1 cellular context compared by ENCODE assay signal in the genomic region with DNA sequence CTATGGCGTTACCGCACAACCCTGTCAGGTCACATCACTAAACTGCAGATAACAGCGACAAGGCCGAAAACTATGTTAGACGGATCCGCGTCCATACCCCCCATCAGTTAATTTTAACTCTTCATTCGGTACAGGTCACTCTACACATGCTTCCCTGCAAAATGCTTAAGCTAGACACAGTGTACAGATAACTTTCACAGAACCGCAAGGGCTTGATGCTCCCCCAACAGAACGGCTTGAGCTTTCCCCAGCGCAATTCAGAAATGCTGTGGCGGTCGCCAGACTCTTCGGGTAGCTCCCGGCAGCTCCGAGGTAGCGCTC.
TF ChIP-seq lines count a peak whose summit lies in the region.

No MANE protein-coding gene starts in this region.

TF ChIP-seq in K562, 482 proteins besides CTCF, POLR2A, EP300 and RAD21 (continued from another document and continues in another):
- TF ChIP-seq, protein P1, sequence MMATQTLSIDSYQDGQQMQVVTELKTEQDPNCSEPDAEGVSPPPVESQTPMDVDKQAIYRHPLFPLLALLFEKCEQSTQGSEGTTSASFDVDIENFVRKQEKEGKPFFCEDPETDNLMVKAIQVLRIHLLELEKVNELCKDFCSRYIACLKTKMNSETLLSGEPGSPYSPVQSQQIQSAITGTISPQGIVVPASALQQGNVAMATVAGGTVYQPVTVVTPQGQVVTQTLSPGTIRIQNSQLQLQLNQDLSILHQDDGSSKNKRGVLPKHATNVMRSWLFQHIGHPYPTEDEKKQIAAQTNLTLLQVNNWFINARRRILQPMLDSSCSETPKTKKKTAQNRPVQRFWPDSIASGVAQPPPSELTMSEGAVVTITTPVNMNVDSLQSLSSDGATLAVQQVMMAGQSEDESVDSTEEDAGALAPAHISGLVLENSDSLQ (IDR thresholded peaks at IDR 0.05), result peak; percentile 40; the same call in 1 of the 2 replicates
- TF ChIP-seq ZNF217 (CRISPR knock-in tag; IDR thresholded peaks at IDR 0.05) (no peak), ZNF3 (CRISPR knock-in tag; IDR thresholded peaks at IDR 0.05) (no peak), RB1 (IDR thresholded peaks at IDR 0.05; ENCODE audit: low read depth) (no peak), ZNF764 (CRISPR knock-in tag; IDR thresholded peaks at IDR 0.05; ENCODE audit: low read depth) (no peak), ZNF780A (CRISPR knock-in tag; IDR thresholded peaks at IDR 0.05) (no peak), NR2C1 (IDR thresholded peaks at IDR 0.05) (no peak), NR2C1 (tag; IDR thresholded peaks at IDR 0.05) (no peak), ZFX (CRISPR knock-in tag; IDR thresholded peaks at IDR 0.05) (no peak), PML (IDR thresholded peaks at IDR 0.05; ENCODE audit: low read length) (no peak), JUND (IDR thresholded peaks at IDR 0.05; ENCODE audit: borderline replicate concordance, low read depth, low read length) (no peak), JUND (tag; IDR thresholded peaks at IDR 0.05; ENCODE audit: borderline replicate concordance, low read depth, low read length) (no peak), WHSC1 (IDR thresholded peaks at IDR 0.05; ENCODE audit: low read length) (no peak), ZNF699 (CRISPR knock-in tag; IDR thresholded peaks at IDR 0.05; ENCODE audit: insufficient replicate concordance) (no peak), PHB (CRISPR knock-in tag; IDR thresholded peaks at IDR 0.05) (no peak), PHB2 (IDR thresholded peaks at IDR 0.05; ENCODE audit: low read depth) (no peak), SIN3A (IDR thresholded peaks at IDR 0.05; ENCODE audit: borderline replicate concordance in 2 of 2, control insufficient read depth in 1 of 2, low read depth in 2 of 2, low read length in 2 of 2) (no peak), NFE2L1 (tag; IDR thresholded peaks at IDR 0.05; ENCODE audit: borderline replicate concordance, low read depth) (no peak), SMC3 (conservative IDR thresholded peaks at IDR 0.05; ENCODE audit: insufficient read depth, low read depth, low read length) (no peak), FOS (IDR thresholded peaks at IDR 0.05; ENCODE audit: extremely low read depth, insufficient read length) (no peak), GTF2E2 (tag; IDR thresholded peaks at IDR 0.05) (no peak), ETS2 (tag; IDR thresholded peaks at IDR 0.05; ENCODE audit: borderline replicate concordance, poor library complexity, severe bottlenecking) (no peak), MBD2 (IDR thresholded peaks at IDR 0.05; ENCODE audit: borderline replicate concordance, low read depth) (peak; percentile 36; the same call in 1 of the 2 replicates), MCM7 (IDR thresholded peaks at IDR 0.05) (no peak), HDAC1 (IDR thresholded peaks at IDR 0.05) (peak in 1 of 2 experiments; percentile 72; a peak in 2 of 4 replicates)
- TF ChIP-seq, protein P2, sequence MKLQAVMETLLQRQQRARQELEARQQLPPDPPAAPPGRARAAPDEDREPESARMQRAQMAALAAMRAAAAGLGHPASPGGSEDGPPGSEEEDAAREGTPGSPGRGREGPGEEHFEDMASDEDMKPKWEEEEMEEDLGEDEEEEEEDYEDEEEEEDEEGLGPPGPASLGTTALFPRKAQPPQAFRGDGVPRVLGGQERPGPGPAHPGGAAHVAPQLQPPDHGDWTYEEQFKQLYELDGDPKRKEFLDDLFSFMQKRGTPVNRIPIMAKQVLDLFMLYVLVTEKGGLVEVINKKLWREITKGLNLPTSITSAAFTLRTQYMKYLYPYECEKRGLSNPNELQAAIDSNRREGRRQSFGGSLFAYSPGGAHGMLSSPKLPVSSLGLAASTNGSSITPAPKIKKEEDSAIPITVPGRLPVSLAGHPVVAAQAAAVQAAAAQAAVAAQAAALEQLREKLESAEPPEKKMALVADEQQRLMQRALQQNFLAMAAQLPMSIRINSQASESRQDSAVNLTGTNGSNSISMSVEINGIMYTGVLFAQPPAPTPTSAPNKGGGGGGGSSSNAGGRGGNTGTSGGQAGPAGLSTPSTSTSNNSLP (IDR thresholded peaks at IDR 0.05; ENCODE audit: borderline replicate concordance, low read depth, low read length), result no peak
- TF ChIP-seq, protein P3, sequence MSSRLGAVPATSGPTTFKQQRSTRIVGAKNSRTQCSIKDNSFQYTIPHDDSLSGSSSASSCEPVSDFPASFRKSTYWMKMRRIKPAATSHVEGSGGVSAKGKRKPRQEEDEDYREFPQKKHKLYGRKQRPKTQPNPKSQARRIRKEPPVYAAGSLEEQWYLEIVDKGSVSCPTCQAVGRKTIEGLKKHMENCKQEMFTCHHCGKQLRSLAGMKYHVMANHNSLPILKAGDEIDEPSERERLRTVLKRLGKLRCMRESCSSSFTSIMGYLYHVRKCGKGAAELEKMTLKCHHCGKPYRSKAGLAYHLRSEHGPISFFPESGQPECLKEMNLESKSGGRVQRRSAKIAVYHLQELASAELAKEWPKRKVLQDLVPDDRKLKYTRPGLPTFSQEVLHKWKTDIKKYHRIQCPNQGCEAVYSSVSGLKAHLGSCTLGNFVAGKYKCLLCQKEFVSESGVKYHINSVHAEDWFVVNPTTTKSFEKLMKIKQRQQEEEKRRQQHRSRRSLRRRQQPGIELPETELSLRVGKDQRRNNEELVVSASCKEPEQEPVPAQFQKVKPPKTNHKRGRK (tag; IDR thresholded peaks at IDR 0.05), result no peak
- TF ChIP-seq, protein P4, sequence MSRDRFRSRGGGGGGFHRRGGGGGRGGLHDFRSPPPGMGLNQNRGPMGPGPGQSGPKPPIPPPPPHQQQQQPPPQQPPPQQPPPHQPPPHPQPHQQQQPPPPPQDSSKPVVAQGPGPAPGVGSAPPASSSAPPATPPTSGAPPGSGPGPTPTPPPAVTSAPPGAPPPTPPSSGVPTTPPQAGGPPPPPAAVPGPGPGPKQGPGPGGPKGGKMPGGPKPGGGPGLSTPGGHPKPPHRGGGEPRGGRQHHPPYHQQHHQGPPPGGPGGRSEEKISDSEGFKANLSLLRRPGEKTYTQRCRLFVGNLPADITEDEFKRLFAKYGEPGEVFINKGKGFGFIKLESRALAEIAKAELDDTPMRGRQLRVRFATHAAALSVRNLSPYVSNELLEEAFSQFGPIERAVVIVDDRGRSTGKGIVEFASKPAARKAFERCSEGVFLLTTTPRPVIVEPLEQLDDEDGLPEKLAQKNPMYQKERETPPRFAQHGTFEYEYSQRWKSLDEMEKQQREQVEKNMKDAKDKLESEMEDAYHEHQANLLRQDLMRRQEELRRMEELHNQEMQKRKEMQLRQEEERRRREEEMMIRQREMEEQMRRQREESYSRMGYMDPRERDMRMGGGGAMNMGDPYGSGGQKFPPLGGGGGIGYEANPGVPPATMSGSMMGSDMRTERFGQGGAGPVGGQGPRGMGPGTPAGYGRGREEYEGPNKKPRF (IDR thresholded peaks at IDR 0.05; ENCODE audit: low read depth, low read length), result no peak
- TF ChIP-seq, protein P5, sequence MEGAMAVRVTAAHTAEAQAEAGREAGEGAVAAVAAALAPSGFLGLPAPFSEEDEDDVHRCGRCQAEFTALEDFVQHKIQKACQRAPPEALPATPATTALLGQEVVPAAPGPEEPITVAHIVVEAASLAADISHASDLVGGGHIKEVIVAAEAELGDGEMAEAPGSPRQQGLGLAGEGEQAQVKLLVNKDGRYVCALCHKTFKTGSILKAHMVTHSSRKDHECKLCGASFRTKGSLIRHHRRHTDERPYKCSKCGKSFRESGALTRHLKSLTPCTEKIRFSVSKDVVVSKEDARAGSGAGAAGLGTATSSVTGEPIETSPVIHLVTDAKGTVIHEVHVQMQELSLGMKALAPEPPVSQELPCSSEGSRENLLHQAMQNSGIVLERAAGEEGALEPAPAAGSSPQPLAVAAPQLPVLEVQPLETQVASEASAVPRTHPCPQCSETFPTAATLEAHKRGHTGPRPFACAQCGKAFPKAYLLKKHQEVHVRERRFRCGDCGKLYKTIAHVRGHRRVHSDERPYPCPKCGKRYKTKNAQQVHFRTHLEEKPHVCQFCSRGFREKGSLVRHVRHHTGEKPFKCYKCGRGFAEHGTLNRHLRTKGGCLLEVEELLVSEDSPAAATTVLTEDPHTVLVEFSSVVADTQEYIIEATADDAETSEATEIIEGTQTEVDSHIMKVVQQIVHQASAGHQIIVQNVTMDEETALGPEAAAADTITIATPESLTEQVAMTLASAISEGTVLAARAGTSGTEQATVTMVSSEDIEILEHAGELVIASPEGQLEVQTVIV (CRISPR knock-in tag; IDR thresholded peaks at IDR 0.05; ENCODE audit: borderline replicate concordance), result no peak
- TF ChIP-seq, protein P6, sequence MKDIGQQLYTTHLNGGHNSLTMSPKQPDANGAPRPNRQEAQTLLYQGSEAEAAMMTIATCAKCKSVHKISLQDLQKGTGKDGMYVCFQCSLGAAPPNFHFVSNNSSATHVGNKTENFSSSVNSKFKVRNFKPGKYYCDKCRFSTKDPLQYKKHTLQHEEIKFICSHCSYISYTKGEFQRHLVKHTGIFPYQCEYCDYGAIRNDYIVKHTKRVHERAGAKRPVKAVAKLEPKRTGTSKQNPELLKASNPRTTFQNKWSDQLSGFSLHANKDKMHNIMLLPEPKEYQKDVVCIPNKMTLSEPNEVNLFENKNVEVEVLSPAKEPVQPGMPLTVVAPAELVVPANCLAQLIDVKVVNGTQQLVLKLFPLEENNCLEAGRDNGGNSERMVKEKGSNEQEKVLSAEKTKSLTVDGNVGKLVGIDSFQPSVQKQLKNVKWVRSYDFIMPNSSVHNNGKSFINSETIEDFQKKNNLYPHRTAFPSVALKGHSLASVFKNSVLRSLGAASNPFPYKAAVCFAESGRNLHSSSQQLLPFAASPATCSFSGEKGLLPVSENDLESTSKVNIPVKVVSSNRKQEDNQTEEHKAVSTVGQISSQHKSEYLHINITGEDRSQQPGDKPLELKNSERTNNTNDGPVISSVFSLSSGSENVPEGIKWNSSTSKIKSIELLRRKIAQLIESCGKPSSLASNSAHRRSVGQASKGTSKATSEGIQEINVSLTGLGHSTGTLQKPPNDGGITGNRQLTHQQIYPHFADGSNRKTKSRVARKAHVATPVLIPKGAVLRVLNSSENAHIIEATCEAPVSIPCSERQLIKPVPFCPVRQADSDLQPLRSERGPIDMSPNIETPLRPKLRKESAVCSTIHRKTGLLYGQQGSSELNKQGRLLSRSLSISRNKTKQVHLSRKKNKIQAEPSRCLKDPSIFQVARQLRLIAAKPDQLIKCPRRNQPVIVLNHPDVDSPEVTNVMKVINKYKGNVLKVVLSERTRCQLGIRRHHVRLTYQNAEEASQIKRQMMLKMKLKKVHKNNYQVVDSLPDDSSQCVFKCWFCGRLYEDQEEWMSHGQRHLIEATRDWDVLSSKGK (CRISPR knock-in tag; IDR thresholded peaks at IDR 0.05), result no peak
- TF ChIP-seq, protein P7, sequence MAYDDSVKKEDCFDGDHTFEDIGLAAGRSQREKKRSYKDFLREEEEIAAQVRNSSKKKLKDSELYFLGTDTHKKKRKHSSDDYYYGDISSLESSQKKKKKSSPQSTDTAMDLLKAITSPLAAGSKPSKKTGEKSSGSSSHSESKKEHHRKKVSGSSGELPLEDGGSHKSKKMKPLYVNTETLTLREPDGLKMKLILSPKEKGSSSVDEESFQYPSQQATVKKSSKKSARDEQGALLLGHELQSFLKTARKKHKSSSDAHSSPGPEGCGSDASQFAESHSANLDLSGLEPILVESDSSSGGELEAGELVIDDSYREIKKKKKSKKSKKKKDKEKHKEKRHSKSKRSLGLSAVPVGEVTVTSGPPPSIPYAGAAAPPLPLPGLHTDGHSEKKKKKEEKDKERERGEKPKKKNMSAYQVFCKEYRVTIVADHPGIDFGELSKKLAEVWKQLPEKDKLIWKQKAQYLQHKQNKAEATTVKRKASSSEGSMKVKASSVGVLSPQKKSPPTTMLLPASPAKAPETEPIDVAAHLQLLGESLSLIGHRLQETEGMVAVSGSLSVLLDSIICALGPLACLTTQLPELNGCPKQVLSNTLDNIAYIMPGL (CRISPR knock-in tag; IDR thresholded peaks at IDR 0.05), result no peak
- TF ChIP-seq, protein P8, sequence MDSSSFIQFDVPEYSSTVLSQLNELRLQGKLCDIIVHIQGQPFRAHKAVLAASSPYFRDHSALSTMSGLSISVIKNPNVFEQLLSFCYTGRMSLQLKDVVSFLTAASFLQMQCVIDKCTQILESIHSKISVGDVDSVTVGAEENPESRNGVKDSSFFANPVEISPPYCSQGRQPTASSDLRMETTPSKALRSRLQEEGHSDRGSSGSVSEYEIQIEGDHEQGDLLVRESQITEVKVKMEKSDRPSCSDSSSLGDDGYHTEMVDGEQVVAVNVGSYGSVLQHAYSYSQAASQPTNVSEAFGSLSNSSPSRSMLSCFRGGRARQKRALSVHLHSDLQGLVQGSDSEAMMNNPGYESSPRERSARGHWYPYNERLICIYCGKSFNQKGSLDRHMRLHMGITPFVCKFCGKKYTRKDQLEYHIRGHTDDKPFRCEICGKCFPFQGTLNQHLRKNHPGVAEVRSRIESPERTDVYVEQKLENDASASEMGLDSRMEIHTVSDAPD (CRISPR knock-in tag; IDR thresholded peaks at IDR 0.05), result no peak
- TF ChIP-seq, protein P9, sequence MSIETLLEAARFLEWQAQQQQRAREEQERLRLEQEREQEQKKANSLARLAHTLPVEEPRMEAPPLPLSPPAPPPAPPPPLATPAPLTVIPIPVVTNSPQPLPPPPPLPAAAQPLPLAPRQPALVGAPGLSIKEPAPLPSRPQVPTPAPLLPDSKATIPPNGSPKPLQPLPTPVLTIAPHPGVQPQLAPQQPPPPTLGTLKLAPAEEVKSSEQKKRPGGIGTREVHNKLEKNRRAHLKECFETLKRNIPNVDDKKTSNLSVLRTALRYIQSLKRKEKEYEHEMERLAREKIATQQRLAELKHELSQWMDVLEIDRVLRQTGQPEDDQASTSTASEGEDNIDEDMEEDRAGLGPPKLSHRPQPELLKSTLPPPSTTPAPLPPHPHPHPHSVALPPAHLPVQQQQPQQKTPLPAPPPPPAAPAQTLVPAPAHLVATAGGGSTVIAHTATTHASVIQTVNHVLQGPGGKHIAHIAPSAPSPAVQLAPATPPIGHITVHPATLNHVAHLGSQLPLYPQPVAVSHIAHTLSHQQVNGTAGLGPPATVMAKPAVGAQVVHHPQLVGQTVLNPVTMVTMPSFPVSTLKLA (conservative IDR thresholded peaks at IDR 0.05), result no peak; a peak in 1 of 4 replicates
- TF ChIP-seq, protein P10, sequence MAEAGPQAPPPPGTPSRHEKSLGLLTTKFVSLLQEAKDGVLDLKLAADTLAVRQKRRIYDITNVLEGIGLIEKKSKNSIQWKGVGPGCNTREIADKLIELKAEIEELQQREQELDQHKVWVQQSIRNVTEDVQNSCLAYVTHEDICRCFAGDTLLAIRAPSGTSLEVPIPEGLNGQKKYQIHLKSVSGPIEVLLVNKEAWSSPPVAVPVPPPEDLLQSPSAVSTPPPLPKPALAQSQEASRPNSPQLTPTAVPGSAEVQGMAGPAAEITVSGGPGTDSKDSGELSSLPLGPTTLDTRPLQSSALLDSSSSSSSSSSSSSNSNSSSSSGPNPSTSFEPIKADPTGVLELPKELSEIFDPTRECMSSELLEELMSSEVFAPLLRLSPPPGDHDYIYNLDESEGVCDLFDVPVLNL (CRISPR knock-in tag; IDR thresholded peaks at IDR 0.05; ENCODE audit: low read depth), result peak; percentile 34; the same call in 1 of the 2 replicates
- TF ChIP-seq, protein P11, sequence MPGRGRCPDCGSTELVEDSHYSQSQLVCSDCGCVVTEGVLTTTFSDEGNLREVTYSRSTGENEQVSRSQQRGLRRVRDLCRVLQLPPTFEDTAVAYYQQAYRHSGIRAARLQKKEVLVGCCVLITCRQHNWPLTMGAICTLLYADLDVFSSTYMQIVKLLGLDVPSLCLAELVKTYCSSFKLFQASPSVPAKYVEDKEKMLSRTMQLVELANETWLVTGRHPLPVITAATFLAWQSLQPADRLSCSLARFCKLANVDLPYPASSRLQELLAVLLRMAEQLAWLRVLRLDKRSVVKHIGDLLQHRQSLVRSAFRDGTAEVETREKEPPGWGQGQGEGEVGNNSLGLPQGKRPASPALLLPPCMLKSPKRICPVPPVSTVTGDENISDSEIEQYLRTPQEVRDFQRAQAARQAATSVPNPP (IDR thresholded peaks at IDR 0.05; ENCODE audit: borderline replicate concordance, insufficient read depth, insufficient read length), result no peak
